ENCODE assay signal across 7 cellular contexts in the genomic region with DNA sequence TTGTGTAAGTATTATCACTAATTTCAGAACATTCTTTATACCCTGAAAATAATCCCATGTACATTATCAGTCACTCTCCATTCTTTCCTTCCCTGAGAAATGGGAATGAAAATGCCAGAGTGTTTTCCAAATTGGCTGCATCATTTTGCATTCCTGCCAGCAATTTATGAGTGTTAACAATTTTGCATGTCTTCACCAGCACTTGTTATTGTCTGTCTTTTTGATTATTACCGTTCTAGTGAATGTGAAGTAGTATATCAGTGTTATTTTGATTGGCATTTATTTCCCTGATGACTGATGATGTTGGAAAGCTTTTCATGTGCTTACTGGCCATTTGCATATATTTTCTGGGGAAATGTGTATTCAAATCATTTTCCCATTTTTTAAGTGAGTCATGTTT.
"Had no signal": no experiment of that assay in that cellular context is flagged by ENCODE, and none has a peak within 500 bp of the region (broad histone marks: within the 10 kb centered on the region; RNA-seq: fewer than 3 reads in every experiment).

No MANE protein-coding gene starts in this region.

- ATAC-seq: HepG2 had no signal

- H3K9ac ChIP-seq: KMS-11 had no signal

- DNase-seq: IMR-90, KBM-7, KG1 had no signal

- H3K4me2 ChIP-seq: KMS-11 had no signal

- FAIRE-seq: HepG2, HTR-8/SVneo had no signal

- H3K27ac ChIP-seq: HL-60, KMS-11 had no signal
